In the genomic region with DNA sequence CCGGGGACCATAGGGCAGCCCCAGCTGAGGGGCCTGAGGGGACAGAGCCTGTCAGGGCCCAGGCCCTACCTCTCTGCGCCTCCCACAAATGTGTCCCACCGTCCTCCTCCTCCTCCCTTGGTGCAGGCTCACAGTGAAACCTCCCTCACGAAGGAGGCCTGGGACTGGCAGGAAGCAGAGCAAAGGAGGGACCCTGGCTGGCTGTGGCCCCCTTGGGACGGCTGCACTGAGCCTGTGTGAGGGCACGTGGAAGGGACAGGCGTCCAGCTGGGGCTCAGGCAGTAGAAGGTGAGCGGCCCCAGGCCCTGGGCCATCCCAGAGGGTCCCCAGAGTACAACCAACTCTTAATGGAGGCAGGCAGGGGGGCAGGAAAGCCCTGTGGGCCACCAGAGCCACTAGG, we compare ENCODE assay signal across 28 cellular contexts.
"Had no signal": no experiment of that assay in that cellular context is flagged by ENCODE, and none has a peak within 500 bp of the region (broad histone marks: within the 10 kb centered on the region; RNA-seq: fewer than 3 reads in every experiment).

No MANE protein-coding gene starts in this region.

- H3K27me3 Mint-ChIP-seq: activated CD4-positive, alpha-beta memory T cell treated with anti-CD3 and anti-CD28 coated beads for 36 hours; activated naive CD8-positive, alpha-beta T cell treated with anti-CD3 and anti-CD28 coated beads for 36 hours had no signal

- H3K27me3 ChIP-seq: brain microvascular endothelial cell, cardiac muscle cell, MG63 had no signal

- DNase-seq: activated CD4-positive, alpha-beta memory T cell treated with anti-CD3 and anti-CD28 coated beads for 36 hours; activated CD4-positive, alpha-beta T cell treated with anti-CD3 and anti-CD28 coated beads for 1 hour; activated CD4-positive, alpha-beta T cell treated with anti-CD3 and anti-CD28 coated beads, Interleukin-2, amount 10 ng/mL, durations not matched to agents 24 days and 14 days; activated CD8-positive, alpha-beta memory T cell treated with anti-CD3 and anti-CD28 coated beads for 24 hours; activated effector memory CD4-positive, alpha-beta T cell treated with anti-CD3 and anti-CD28 coated beads, Interleukin-2, amount 50 U/mL, for 16 hours; activated naive CD4-positive, alpha-beta T cell treated with anti-CD3 and anti-CD28 coated beads for 36 hours; activated naive CD8-positive, alpha-beta T cell treated with anti-CD3 and anti-CD28 coated beads for 36 hours; activated T-cell treated with anti-CD3 and anti-CD28 coated beads, Interleukin-2, amount 50 U/mL, for 4 hours; brain microvascular endothelial cell; KG1; MG63; NCI-H1105; NCI-H1436; NCI-H1694 treated with DMSO at 0.1 percent for 48 hours; NCI-H2029 treated with DMSO at 0.1 percent for 48 hours; NCI-H345; NCI-H510A; NCI-H526 treated with DMSO at 0.1 percent for 48 hours; NCI-H82; OCI-M1; RPMI8226; SHP77 had no signal

- H3K27ac Mint-ChIP-seq: activated CD4-positive, alpha-beta memory T cell treated with anti-CD3 and anti-CD28 coated beads for 36 hours; activated CD4-positive, alpha-beta T cell treated with anti-CD3 and anti-CD28 coated beads, Interleukin-2, amount 10 ng/mL, durations not matched to agents 24 days and 14 days; activated naive CD4-positive, alpha-beta T cell treated with anti-CD3 and anti-CD28 coated beads for 36 hours; activated naive CD8-positive, alpha-beta T cell treated with anti-CD3 and anti-CD28 coated beads for 36 hours; T-helper 1 cell treated with Interleukin-12 subunit alpha and Interleukin-12 subunit beta and Interleukin-4 antibody, amounts not matched to agents 30 μg/mL and 1 μg/mL, for 36 hours; WTC11 had no signal

- H3K36me3 ChIP-seq: brain microvascular endothelial cell, cardiac muscle cell, MG63, SJSA1 had no signal

- H3K36me3 Mint-ChIP-seq: activated CD4-positive, alpha-beta memory T cell treated with anti-CD3 and anti-CD28 coated beads for 36 hours; activated naive CD8-positive, alpha-beta T cell treated with anti-CD3 and anti-CD28 coated beads for 36 hours; WTC11 had no signal

- H3K27ac ChIP-seq: brain microvascular endothelial cell, cardiac muscle cell, SJSA1 had no signal

- H3K9me3 ChIP-seq: MG63, SJSA1 had no signal

- H3K4me1 Mint-ChIP-seq: activated CD4-positive, alpha-beta T cell treated with anti-CD3 and anti-CD28 coated beads, Interleukin-2, amount 10 ng/mL, durations not matched to agents 24 days and 14 days; activated naive CD8-positive, alpha-beta T cell treated with anti-CD3 and anti-CD28 coated beads for 36 hours had no signal

- H3K4me3 ChIP-seq: cardiac muscle cell, MG63, SJSA1 had no signal

- H3K9me3 Mint-ChIP-seq: activated CD4-positive, alpha-beta memory T cell treated with anti-CD3 and anti-CD28 coated beads for 36 hours; activated CD4-positive, alpha-beta T cell treated with anti-CD3 and anti-CD28 coated beads, Interleukin-2, amount 10 ng/mL, durations not matched to agents 24 days and 14 days; activated naive CD4-positive, alpha-beta T cell treated with anti-CD3 and anti-CD28 coated beads for 36 hours; activated naive CD8-positive, alpha-beta T cell treated with anti-CD3 and anti-CD28 coated beads for 36 hours; activated T-cell treated with anti-CD3 and anti-CD28 coated beads, Interleukin-2, amount 50 U/mL, for 4 hours; T-helper 1 cell treated with Interleukin-12 subunit alpha and Interleukin-12 subunit beta and Interleukin-4 antibody, amounts not matched to agents 30 μg/mL and 1 μg/mL, for 36 hours; WTC11 had no signal

- H3K4me1 ChIP-seq: SJSA1 had no signal

- H3K4me3 Mint-ChIP-seq: activated CD4-positive, alpha-beta memory T cell treated with anti-CD3 and anti-CD28 coated beads for 36 hours; activated CD4-positive, alpha-beta T cell treated with anti-CD3 and anti-CD28 coated beads, Interleukin-2, amount 10 ng/mL, durations not matched to agents 24 days and 14 days; activated naive CD4-positive, alpha-beta T cell treated with anti-CD3 and anti-CD28 coated beads for 36 hours; activated naive CD8-positive, alpha-beta T cell treated with anti-CD3 and anti-CD28 coated beads for 36 hours; activated T-cell treated with anti-CD3 and anti-CD28 coated beads, Interleukin-2, amount 50 U/mL, for 4 hours; T-helper 1 cell treated with Interleukin-12 subunit alpha and Interleukin-12 subunit beta and Interleukin-4 antibody, amounts not matched to agents 30 μg/mL and 1 μg/mL, for 36 hours; WTC11 had no signal

- ATAC-seq: activated T-cell treated with anti-CD3 and anti-CD28 coated beads, Interleukin-2, amount 50 U/mL, for 4 hours; Panc1; SK-N-SH treated with all-trans-retinoic acid at 6 μM for 48 hours; WTC11 had no signal
